Comparison of ENCODE assay signal across 8 cellular contexts in genomic region chr7:66114743-66115727, GRCh38. TPM values are rescaled to one million over a fixed set of nuclear protein-coding genes. Genes with fewer than 3 reads are reported as not detected.
A peak's percentile ranks its signal among the peaks of the same experiment; 100 is the strongest.
DNase-seq lines count a peak whose midpoint lies in the region; ATAC-seq and TF ChIP-seq lines count a peak whose summit lies in the region.

CRCP (plus strand) TSS chr7:66114847; CDS start chr7:66114963, 116 bp downstream.

- H3K79me2 ChIP-seq in SU-DHL-6 (ENCODE audit: insufficient read depth, low read length), result peaks cover 54% of the 10 kb centered on the region

- 0 to 4% methylated on average over 10 to 67 of the region's 68 CpGs for WGBS in transverse colon (ENCODE audit: low coverage in 1 of 2), 2 donors

- peak; percentile 94 for ATAC-seq in activated naive CD8-positive, alpha-beta T cell treated with anti-CD3 and anti-CD28 coated beads, Interleukin-2, amount 10 ng/mL, durations not matched to agents 7 days and 5 days (ENCODE audit: low read depth)

- POLR2A ChIA-PET in activated naive CD8-positive, alpha-beta T cell treated with anti-CD3 and anti-CD28 coated beads, Interleukin-2, amount 10 ng/mL, durations not matched to agents 7 days and 5 days (lab: Charles Lee), result interaction anchor here (0.7 to 2.8 kb wide), 14 partner anchors 11 to 883 kb away, joined by 3 to 21 read pairs (median 4); partner anchors contain the start of genes ASL, GUSB, RABGEF1 and SBDS

- peak within 1 kb of the TSS; percentile 93 for H2AFZ ChIP-seq in SU-DHL-6 (ENCODE audit: low read depth, low read length, severe bottlenecking)

- peaks cover 6% of the 10 kb centered on the region; the same call in 1 of the 2 replicates for H3K27me3 Mint-ChIP-seq in HFFc6 (ENCODE audit: insufficient read depth)
- H3K27me3 Mint-ChIP-seq in activated naive CD8-positive, alpha-beta T cell treated with anti-CD3 and anti-CD28 coated beads, Interleukin-2, amount 10 ng/mL, durations not matched to agents 7 days and 5 days, result no peaks in the 10 kb centered on the region

- H3K27ac ChIP-seq in SU-DHL-6 (ENCODE audit: low read depth, low read length), result peak within 1 kb of the TSS; percentile 89
- H3K27ac ChIP-seq in cardiac muscle cell, result peak within 1 kb of the TSS; percentile 94
- peak within 1 kb of the TSS; percentile 94 to 98 (median 96) for H3K27ac ChIP-seq in transverse colon

- peaks cover 24% of the 10 kb centered on the region; the same call in 1 of the 2 replicates for H4K20me1 ChIP-seq in SU-DHL-6 (ENCODE audit: low read depth, low read length)

- no peak for TF ChIP-seq EP300 in transverse colon (IDR thresholded peaks at IDR 0.05; ENCODE audit: low read depth)

- intact Hi-C loops in transverse colon (cut with DNase I; ENCODE audit: low total_unique reads), result no loop called here

- no peaks in the 10 kb centered on the region for H3K9me3 ChIP-seq in SU-DHL-6 (ENCODE audit: insufficient read depth, low read length)
- no peaks in the 10 kb centered on the region for H3K9me3 ChIP-seq in cardiac muscle cell (ENCODE audit: low read depth)
- H3K9me3 ChIP-seq in transverse colon, result no peaks in the 10 kb centered on the region

- no peaks in the 10 kb centered on the region for H3K9me2 ChIP-seq in SU-DHL-6 (replicated peaks; ENCODE audit: insufficient read depth, low read length)

- H3K27ac Mint-ChIP-seq in HFFc6, result peak within 1 kb of the TSS; percentile 98
- H3K27ac Mint-ChIP-seq in activated naive CD8-positive, alpha-beta T cell treated with anti-CD3 and anti-CD28 coated beads, Interleukin-2, amount 10 ng/mL, durations not matched to agents 7 days and 5 days, result peak within 1 kb of the TSS; percentile 97

- peak; percentile 78 for TF ChIP-seq POLR2A in transverse colon (IDR thresholded peaks at IDR 0.05)

- in situ Hi-C loops in transverse colon (cut with MboI; ENCODE audit: low pct_ligation_motif_present in 1 of 4, low pct_unique_long_range_greater_than_20kb in 1 of 4, low sequenced_read_pairs in 3 of 4), result no loop called here

- peak within 1 kb of the TSS; percentile 83 for H3K4me2 ChIP-seq in SU-DHL-6 (ENCODE audit: low read depth, low read length, poor library complexity, severe bottlenecking)

- peaks cover 67% of the 10 kb centered on the region for H3K4me1 Mint-ChIP-seq in HFFc6 (ENCODE audit: low read depth)
- peaks cover 28% of the 10 kb centered on the region for H3K4me1 Mint-ChIP-seq in activated naive CD8-positive, alpha-beta T cell treated with anti-CD3 and anti-CD28 coated beads, Interleukin-2, amount 10 ng/mL, durations not matched to agents 7 days and 5 days

- DNase-seq in GM12865 (ENCODE audit: low read depth), result peak; percentile 90
- DNase-seq in HFFc6, result peak; percentile 76
- peak; percentile 97 for DNase-seq in NAMALWA (ENCODE audit: low spot score)
- DNase-seq in activated naive CD8-positive, alpha-beta T cell treated with anti-CD3 and anti-CD28 coated beads, Interleukin-2, amount 10 ng/mL, durations not matched to agents 7 days and 5 days, result peak; percentile 87
- DNase-seq in cardiac muscle cell (ENCODE audit: low read depth in 1 of 2, low spot score in 1 of 2), result peak; percentile 85
- peak; percentile 69 for DNase-seq in pons (ENCODE audit: low spot score)
- DNase-seq in transverse colon, result peak; percentile 87

- H3F3A ChIP-seq in SU-DHL-6 (ENCODE audit: insufficient read depth), result no peaks in the 10 kb centered on the region

- H3K4me3 ChIP-seq in GM12865 (ENCODE audit: low read depth, low read length) (peak within 1 kb of the TSS; percentile 97), SU-DHL-6 (ENCODE audit: insufficient read depth, low read length, poor library complexity, severe bottlenecking) (peak within 1 kb of the TSS; percentile 91), cardiac muscle cell (peak within 1 kb of the TSS; percentile 49), transverse colon (peak within 1 kb of the TSS; percentile 55 to 87 (median 64))

- H3K4me1 ChIP-seq in cardiac muscle cell (ENCODE audit: low read depth) (peaks cover 7% of the 10 kb centered on the region), transverse colon (peaks cover 21 to 48% (median 30%) of the 10 kb centered on the region in 4 donors)

- H3K36me3 ChIP-seq in SU-DHL-6 (ENCODE audit: low read length) (peaks cover 6% of the 10 kb centered on the region; the same call in 1 of the 2 replicates), cardiac muscle cell (no peaks in the 10 kb centered on the region), transverse colon (no peaks in the 10 kb centered on the region)

- peak within 1 kb of the TSS; percentile 98 for H3K4me3 Mint-ChIP-seq in HFFc6
- H3K4me3 Mint-ChIP-seq in activated naive CD8-positive, alpha-beta T cell treated with anti-CD3 and anti-CD28 coated beads, Interleukin-2, amount 10 ng/mL, durations not matched to agents 7 days and 5 days, result peak within 1 kb of the TSS; percentile 100

- H3K9ac ChIP-seq in SU-DHL-6 (ENCODE audit: low read length), result peak within 1 kb of the TSS; percentile 93

- H3K36me3 Mint-ChIP-seq in HFFc6 (ENCODE audit: low read depth), result peaks cover 24% of the 10 kb centered on the region
- peaks cover 15% of the 10 kb centered on the region for H3K36me3 Mint-ChIP-seq in activated naive CD8-positive, alpha-beta T cell treated with anti-CD3 and anti-CD28 coated beads, Interleukin-2, amount 10 ng/mL, durations not matched to agents 7 days and 5 days

- peaks cover 5% of the 10 kb centered on the region; the same call in 1 of the 2 replicates for H3K9me3 Mint-ChIP-seq in HFFc6
- no peaks in the 10 kb centered on the region for H3K9me3 Mint-ChIP-seq in activated naive CD8-positive, alpha-beta T cell treated with anti-CD3 and anti-CD28 coated beads, Interleukin-2, amount 10 ng/mL, durations not matched to agents 7 days and 5 days

- H3K27me3 ChIP-seq in SU-DHL-6 (ENCODE audit: low read length) (no peaks in the 10 kb centered on the region), cardiac muscle cell (no peaks in the 10 kb centered on the region), transverse colon (no peaks in the 10 kb centered on the region)

- TF ChIP-seq CTCF in GM12865 (IDR thresholded peaks at IDR 0.05; ENCODE audit: insufficient read depth, low read depth, low read length, missing control alignments), result peak; percentile 34
- TF ChIP-seq CTCF in HFFc6 (IDR thresholded peaks at IDR 0.05), result peak; percentile 58
- no peak for TF ChIP-seq CTCF in SU-DHL-6 (IDR thresholded peaks at IDR 0.05; ENCODE audit: insufficient read depth, low read length, poor library complexity, severe bottlenecking)
- TF ChIP-seq CTCF in cardiac muscle cell (IDR thresholded peaks at IDR 0.05; ENCODE audit: low read depth, low read length), result peak; percentile 58
- TF ChIP-seq CTCF in transverse colon (IDR thresholded peaks at IDR 0.05), result peak; percentile 16 to 53 (median 34)

RNA-seq across cellular contexts. Expression of gene CRCP, which starts in this region (rescaled TPM):
- 10 to 100 TPM; 29.8 to 37.6 (median 33.7) TPM for total RNA-seq in HFFc6 (2021; fragmentation: NEBNext Ultra II Directional; extraction: Animal tissue kit (Norgen Biotek cat#: 25700))
- total RNA-seq in activated naive CD8-positive, alpha-beta T cell treated with anti-CD3 and anti-CD28 coated beads, Interleukin-2, amount 10 ng/mL, durations not matched to agents 7 days and 5 days, result 10 to 100 TPM; 30.2 to 31.5 TPM
- total RNA-seq in cardiac muscle cell, result 20.3 and 30.0 TPM in 2 replicates
- polyA plus RNA-seq in cardiac muscle cell, result 10.6 and 15.5 TPM in 2 replicates
- total RNA-seq in transverse colon, result 10 to 100 TPM; 20.6 to 48.6 (median 44.1) TPM

Comparison
In these comparisons a context has a peak if more than half of its experiments do, and no peak if none do; other contexts are left out.
1. Peak in every context shown above with its lines: DNase-seq, ATAC-seq, H3K4me3 ChIP-seq and H3K27ac ChIP-seq.